In the genomic region with DNA sequence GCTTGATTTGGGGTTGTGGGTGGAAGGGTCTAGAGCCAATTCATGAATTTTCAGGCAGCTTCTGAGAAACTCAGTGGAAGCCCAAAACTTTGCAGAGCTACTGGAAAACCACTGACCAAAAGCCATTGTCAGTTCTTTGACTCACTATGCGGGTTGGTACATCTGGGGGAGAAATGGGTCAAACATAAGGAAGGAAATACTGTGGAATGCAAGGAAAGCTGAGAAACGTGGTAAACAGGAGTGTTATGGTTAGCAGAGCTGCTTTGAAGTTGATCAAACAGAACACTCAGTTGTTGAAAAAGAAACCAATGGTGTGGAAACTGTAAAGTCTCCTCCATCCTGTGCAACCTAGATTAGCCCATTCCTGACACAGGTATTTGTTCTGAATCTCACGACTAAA, we compare ENCODE assay signal across 1 cellular context.
TF ChIP-seq lines count a peak whose summit lies in the region.

No MANE protein-coding gene starts in this region.

TF ChIP-seq in HepG2, 621 proteins besides CTCF, POLR2A, EP300 and RAD21 (continued from another document):
- TF ChIP-seq TCF7 (IDR thresholded peaks at IDR 0.05; ENCODE audit: low read depth) (peak; percentile 89), YEATS2 (CRISPR knock-in tag; IDR thresholded peaks at IDR 0.05; ENCODE audit: borderline replicate concordance) (no peak), KMT2B (CRISPR knock-in tag; IDR thresholded peaks at IDR 0.05) (no peak), SOX13 (IDR thresholded peaks at IDR 0.05) (no peak), SOX13 (CRISPR knock-in tag; conservative IDR thresholded peaks at IDR 0.05 in 1 of 2, IDR thresholded peaks at IDR 0.05 in 1 of 2) (peak in 1 of 2 experiments; percentile 87; a peak in 2 of 4 replicates), PAF1 (CRISPR knock-in tag; IDR thresholded peaks at IDR 0.05) (no peak), ZNF75D (CRISPR knock-in tag; IDR thresholded peaks at IDR 0.05; ENCODE audit: borderline replicate concordance) (no peak), HNF4G (IDR thresholded peaks at IDR 0.05; ENCODE audit: borderline replicate concordance, low read depth, low read length) (no peak), HNF4G (CRISPR knock-in tag; IDR thresholded peaks at IDR 0.05; ENCODE audit: borderline replicate concordance, low read depth) (no peak), NCOA2 (CRISPR knock-in tag; IDR thresholded peaks at IDR 0.05) (peak; percentile 83), ELF3 (CRISPR knock-in tag; IDR thresholded peaks at IDR 0.05) (peak; percentile 78; the same call in 1 of the 2 replicates), ZMAT3 (CRISPR knock-in tag; conservative IDR thresholded peaks at IDR 0.05) (no peak), ZNF772 (CRISPR knock-in tag; IDR thresholded peaks at IDR 0.05) (no peak), ZNF446 (CRISPR knock-in tag; IDR thresholded peaks at IDR 0.05) (no peak), HDAC6 (IDR thresholded peaks at IDR 0.05; ENCODE audit: low read depth, low read length) (no peak), ETV5 (CRISPR knock-in tag; IDR thresholded peaks at IDR 0.05; ENCODE audit: borderline replicate concordance) (peak; percentile 53; the same call in 1 of the 2 replicates), GATAD2A (CRISPR knock-in tag; IDR thresholded peaks at IDR 0.05) (peak; percentile 30; the same call in 1 of the 2 replicates), ZNF329 (CRISPR knock-in tag; IDR thresholded peaks at IDR 0.05; ENCODE audit: low read depth) (peak; percentile 86; the same call in 1 of the 2 replicates), RARA (CRISPR knock-in tag; IDR thresholded peaks at IDR 0.05) (peak; percentile 76), LCORL (IDR thresholded peaks at IDR 0.05) (no peak), LCORL (CRISPR knock-in tag; IDR thresholded peaks at IDR 0.05) (peak; percentile 35; the same call in 1 of the 2 replicates), IRX3 (CRISPR knock-in tag; IDR thresholded peaks at IDR 0.05; ENCODE audit: borderline replicate concordance, low read depth) (no peak), ZNF432 (CRISPR knock-in tag; IDR thresholded peaks at IDR 0.05; ENCODE audit: borderline replicate concordance) (no peak)
- TF ChIP-seq, protein P1, sequence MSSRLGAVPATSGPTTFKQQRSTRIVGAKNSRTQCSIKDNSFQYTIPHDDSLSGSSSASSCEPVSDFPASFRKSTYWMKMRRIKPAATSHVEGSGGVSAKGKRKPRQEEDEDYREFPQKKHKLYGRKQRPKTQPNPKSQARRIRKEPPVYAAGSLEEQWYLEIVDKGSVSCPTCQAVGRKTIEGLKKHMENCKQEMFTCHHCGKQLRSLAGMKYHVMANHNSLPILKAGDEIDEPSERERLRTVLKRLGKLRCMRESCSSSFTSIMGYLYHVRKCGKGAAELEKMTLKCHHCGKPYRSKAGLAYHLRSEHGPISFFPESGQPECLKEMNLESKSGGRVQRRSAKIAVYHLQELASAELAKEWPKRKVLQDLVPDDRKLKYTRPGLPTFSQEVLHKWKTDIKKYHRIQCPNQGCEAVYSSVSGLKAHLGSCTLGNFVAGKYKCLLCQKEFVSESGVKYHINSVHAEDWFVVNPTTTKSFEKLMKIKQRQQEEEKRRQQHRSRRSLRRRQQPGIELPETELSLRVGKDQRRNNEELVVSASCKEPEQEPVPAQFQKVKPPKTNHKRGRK (CRISPR knock-in tag; IDR thresholded peaks at IDR 0.05): no peak
- TF ChIP-seq, protein P2, sequence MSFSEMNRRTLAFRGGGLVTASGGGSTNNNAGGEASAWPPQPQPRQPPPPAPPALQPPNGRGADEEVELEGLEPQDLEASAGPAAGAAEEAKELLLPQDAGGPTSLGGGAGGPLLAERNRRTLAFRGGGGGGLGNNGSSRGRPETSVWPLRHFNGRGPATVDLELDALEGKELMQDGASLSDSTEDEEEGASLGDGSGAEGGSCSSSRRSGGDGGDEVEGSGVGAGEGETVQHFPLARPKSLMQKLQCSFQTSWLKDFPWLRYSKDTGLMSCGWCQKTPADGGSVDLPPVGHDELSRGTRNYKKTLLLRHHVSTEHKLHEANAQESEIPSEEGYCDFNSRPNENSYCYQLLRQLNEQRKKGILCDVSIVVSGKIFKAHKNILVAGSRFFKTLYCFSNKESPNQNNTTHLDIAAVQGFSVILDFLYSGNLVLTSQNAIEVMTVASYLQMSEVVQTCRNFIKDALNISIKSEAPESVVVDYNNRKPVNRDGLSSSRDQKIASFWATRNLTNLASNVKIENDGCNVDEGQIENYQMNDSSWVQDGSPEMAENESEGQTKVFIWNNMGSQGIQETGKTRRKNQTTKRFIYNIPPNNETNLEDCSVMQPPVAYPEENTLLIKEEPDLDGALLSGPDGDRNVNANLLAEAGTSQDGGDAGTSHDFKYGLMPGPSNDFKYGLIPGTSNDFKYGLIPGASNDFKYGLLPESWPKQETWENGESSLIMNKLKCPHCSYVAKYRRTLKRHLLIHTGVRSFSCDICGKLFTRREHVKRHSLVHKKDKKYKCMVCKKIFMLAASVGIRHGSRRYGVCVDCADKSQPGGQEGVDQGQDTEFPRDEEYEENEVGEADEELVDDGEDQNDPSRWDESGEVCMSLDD (CRISPR knock-in tag; IDR thresholded peaks at IDR 0.05; ENCODE audit: borderline replicate concordance): no peak
- TF ChIP-seq, protein P3, sequence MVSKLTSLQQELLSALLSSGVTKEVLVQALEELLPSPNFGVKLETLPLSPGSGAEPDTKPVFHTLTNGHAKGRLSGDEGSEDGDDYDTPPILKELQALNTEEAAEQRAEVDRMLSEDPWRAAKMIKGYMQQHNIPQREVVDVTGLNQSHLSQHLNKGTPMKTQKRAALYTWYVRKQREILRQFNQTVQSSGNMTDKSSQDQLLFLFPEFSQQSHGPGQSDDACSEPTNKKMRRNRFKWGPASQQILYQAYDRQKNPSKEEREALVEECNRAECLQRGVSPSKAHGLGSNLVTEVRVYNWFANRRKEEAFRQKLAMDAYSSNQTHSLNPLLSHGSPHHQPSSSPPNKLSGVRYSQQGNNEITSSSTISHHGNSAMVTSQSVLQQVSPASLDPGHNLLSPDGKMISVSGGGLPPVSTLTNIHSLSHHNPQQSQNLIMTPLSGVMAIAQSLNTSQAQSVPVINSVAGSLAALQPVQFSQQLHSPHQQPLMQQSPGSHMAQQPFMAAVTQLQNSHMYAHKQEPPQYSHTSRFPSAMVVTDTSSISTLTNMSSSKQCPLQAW (CRISPR knock-in tag; IDR thresholded peaks at IDR 0.05): no peak
- TF ChIP-seq, protein P4, sequence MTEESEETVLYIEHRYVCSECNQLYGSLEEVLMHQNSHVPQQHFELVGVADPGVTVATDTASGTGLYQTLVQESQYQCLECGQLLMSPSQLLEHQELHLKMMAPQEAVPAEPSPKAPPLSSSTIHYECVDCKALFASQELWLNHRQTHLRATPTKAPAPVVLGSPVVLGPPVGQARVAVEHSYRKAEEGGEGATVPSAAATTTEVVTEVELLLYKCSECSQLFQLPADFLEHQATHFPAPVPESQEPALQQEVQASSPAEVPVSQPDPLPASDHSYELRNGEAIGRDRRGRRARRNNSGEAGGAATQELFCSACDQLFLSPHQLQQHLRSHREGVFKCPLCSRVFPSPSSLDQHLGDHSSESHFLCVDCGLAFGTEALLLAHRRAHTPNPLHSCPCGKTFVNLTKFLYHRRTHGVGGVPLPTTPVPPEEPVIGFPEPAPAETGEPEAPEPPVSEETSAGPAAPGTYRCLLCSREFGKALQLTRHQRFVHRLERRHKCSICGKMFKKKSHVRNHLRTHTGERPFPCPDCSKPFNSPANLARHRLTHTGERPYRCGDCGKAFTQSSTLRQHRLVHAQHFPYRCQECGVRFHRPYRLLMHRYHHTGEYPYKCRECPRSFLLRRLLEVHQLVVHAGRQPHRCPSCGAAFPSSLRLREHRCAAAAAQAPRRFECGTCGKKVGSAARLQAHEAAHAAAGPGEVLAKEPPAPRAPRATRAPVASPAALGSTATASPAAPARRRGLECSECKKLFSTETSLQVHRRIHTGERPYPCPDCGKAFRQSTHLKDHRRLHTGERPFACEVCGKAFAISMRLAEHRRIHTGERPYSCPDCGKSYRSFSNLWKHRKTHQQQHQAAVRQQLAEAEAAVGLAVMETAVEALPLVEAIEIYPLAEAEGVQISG (CRISPR knock-in tag; IDR thresholded peaks at IDR 0.05): no peak
- TF ChIP-seq, protein P5, sequence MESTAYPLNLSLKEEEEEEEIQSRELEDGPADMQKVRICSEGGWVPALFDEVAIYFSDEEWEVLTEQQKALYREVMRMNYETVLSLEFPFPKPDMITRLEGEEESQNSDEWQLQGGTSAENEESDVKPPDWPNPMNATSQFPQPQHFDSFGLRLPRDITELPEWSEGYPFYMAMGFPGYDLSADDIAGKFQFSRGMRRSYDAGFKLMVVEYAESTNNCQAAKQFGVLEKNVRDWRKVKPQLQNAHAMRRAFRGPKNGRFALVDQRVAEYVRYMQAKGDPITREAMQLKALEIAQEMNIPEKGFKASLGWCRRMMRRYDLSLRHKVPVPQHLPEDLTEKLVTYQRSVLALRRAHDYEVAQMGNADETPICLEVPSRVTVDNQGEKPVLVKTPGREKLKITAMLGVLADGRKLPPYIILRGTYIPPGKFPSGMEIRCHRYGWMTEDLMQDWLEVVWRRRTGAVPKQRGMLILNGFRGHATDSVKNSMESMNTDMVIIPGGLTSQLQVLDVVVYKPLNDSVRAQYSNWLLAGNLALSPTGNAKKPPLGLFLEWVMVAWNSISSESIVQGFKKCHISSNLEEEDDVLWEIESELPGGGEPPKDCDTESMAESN (CRISPR knock-in tag; conservative IDR thresholded peaks at IDR 0.05): no peak
- TF ChIP-seq, protein P6, sequence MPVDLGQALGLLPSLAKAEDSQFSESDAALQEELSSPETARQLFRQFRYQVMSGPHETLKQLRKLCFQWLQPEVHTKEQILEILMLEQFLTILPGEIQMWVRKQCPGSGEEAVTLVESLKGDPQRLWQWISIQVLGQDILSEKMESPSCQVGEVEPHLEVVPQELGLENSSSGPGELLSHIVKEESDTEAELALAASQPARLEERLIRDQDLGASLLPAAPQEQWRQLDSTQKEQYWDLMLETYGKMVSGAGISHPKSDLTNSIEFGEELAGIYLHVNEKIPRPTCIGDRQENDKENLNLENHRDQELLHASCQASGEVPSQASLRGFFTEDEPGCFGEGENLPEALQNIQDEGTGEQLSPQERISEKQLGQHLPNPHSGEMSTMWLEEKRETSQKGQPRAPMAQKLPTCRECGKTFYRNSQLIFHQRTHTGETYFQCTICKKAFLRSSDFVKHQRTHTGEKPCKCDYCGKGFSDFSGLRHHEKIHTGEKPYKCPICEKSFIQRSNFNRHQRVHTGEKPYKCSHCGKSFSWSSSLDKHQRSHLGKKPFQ (CRISPR knock-in tag; IDR thresholded peaks at IDR 0.05; ENCODE audit: insufficient replicate concordance): no peak
